ENCODE assay signal across 16 cellular contexts in the genomic region with DNA sequence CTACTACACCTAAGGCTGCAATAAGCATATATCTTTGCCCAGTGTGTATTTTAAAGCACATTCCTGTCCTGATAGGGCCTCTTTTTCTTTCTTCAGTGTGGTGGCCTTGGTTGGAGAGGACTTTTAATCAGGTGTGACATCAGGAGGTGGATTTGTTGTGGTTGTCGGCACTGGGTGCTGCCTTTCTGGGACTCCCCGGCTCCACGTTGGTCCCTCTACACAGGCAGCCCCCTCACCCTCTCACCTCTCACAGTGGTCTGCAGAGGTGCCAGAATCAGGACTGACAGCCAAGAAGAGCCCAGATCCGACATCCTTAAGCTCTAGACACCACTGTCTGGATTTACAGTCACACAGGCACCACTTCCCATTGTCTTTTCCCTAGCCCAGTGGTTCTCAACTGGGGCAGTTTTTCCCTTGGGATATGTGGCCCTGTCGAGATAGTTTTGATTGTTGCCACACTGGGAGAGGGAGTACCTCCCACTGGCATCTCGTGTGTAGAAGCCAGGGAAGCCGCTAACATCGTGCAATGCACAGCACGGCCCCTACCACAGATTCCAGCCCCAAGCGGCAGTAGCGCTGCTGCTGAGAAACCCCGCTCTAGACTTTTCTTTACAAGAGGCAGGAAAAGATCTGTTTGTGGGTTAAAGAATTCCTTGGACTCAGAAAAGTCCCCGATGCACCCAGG.
"Had no signal": no experiment of that assay in that cellular context is flagged by ENCODE, and none has a peak within 500 bp of the region (broad histone marks: within the 10 kb centered on the region; RNA-seq: fewer than 3 reads in every experiment).

No MANE protein-coding gene starts in this region.

- H3K36me3 Mint-ChIP-seq: naive B cell had no signal

- H3K9me3 Mint-ChIP-seq: naive B cell had no signal

- H3K27me3 ChIP-seq: hepatocyte, right atrium auricular region, suprapubic skin, thyroid gland, upper lobe of left lung, vagina had no signal

- H2AFZ ChIP-seq: hepatocyte had no signal

- DNase-seq: effector CD4-positive, alpha-beta T cell; foreskin melanocyte; left colon; left ventricle myocardium superior; mesenchymal stem cell; naive B cell; stimulated activated CD4-positive, alpha-beta T cell treated with anti-CD3 and anti-CD28 coated beads, Interleukin-2, amount 100 ng/mL, for 24 hours; stimulated activated naive CD4-positive, alpha-beta T cell treated with Interleukin-2 at 50 U/mL for 16 hours; thyroid gland; upper lobe of left lung had no signal

- ATAC-seq: left colon, left ventricle myocardium superior had no signal

- H3K9me3 ChIP-seq: right atrium auricular region, suprapubic skin, thyroid gland, upper lobe of left lung, vagina had no signal

- H3K4me3 ChIP-seq: coronary artery, hepatocyte, lung, right atrium auricular region, suprapubic skin, thyroid gland, upper lobe of left lung, vagina had no signal

- H3K4me2 ChIP-seq: hepatocyte had no signal

- H3K79me2 ChIP-seq: hepatocyte had no signal

- H3K36me3 ChIP-seq: right atrium auricular region, suprapubic skin, thyroid gland, upper lobe of left lung, vagina had no signal

- H3K4me3 Mint-ChIP-seq: naive B cell had no signal

- H3K4me1 ChIP-seq: suprapubic skin, upper lobe of left lung, vagina had no signal

- H3K27ac ChIP-seq: coronary artery, hepatocyte, right atrium auricular region, suprapubic skin, thyroid gland, upper lobe of left lung, vagina had no signal
